24 cellular contexts compared by ENCODE assay signal in the genomic region with DNA sequence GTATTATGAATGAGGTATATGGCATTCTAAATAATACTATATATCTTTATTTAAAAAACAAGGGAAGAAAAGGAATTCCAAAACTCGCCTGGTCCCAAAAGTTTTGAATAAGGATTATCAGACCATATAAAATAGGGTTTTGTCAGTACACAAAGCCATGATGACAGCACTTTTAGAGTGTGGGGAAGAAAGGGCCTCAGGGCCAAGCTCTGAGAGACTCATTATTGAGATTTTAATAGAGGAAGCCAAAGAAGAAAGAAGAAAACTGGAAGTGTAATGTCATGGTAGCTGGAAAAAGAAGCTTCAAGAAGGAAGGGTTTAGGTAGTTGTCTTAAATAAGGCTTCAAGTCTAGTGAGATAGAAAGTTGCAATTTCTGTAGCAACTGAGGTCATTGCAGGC.
"Had no signal": no experiment of that assay in that cellular context is flagged by ENCODE, and none has a peak within 500 bp of the region (broad histone marks: within the 10 kb centered on the region; RNA-seq: fewer than 3 reads in every experiment).

No MANE protein-coding gene starts in this region.

- ATAC-seq: gastrocnemius medialis; left ventricle myocardium superior; lower lobe of right lung; naive thymus-derived CD8-positive, alpha-beta T cell; psoas muscle; stimulated activated naive B cell treated with anti-CD40 and anti-IgM and Interleukin-4, amounts not matched to agents 10 μg/mL and 1 μg/mL and 100 μg/mL, for 72 hours; upper lobe of right lung had no signal

- H3K27ac Mint-ChIP-seq: naive thymus-derived CD8-positive, alpha-beta T cell; stimulated activated naive B cell treated with anti-CD40 and anti-IgM and Interleukin-4, amounts not matched to agents 10 μg/mL and 1 μg/mL and 100 μg/mL, for 72 hours; stimulated activated naive CD8-positive, alpha-beta T cell treated with anti-CD3 and anti-CD28 coated beads, Interleukin-15, Interleukin-2, amounts not matched to agents 100 ng/mL and 50 ng/mL, for 24 hours had no signal

- DNase-seq: dermis blood vessel endothelial cell; effector memory CD4-positive, alpha-beta T cell; gastrocnemius medialis; head of caudate nucleus; islet precursor cell; left ventricle myocardium superior; lower lobe of right lung; naive thymus-derived CD8-positive, alpha-beta T cell; nephron progenitor cell; occipital lobe; ovary; posterior cingulate gyrus; psoas muscle; right lobe of liver; small intestine; stimulated activated CD4-positive, alpha-beta T cell treated with anti-CD3 and anti-CD28 coated beads, Interleukin-15, amount 100 ng/mL, for 24 hours; stimulated activated CD4-positive, alpha-beta T cell treated with anti-CD3 and anti-CD28 coated beads, Interleukin-2, amount 100 ng/mL, for 48 hours; stimulated activated naive B cell treated with anti-CD40 and anti-IgM and Interleukin-4, amounts not matched to agents 10 μg/mL and 1 μg/mL and 100 μg/mL, for 72 hours; upper lobe of right lung; uterus had no signal

- H3K4me3 Mint-ChIP-seq: naive thymus-derived CD8-positive, alpha-beta T cell; nephron progenitor cell; stimulated activated naive B cell treated with anti-CD40 and anti-IgM and Interleukin-4, amounts not matched to agents 10 μg/mL and 1 μg/mL and 100 μg/mL, for 72 hours; stimulated activated naive CD8-positive, alpha-beta T cell treated with anti-CD3 and anti-CD28 coated beads, Interleukin-15, Interleukin-2, amounts not matched to agents 100 ng/mL and 50 ng/mL, for 24 hours had no signal

- H3K4me1 Mint-ChIP-seq: nephron progenitor cell; stimulated activated naive B cell treated with anti-CD40 and anti-IgM and Interleukin-4, amounts not matched to agents 10 μg/mL and 1 μg/mL and 100 μg/mL, for 72 hours had no signal

- H3K4me3 ChIP-seq: coronary artery, gastrocnemius medialis, lower lobe of right lung, ovary, psoas muscle, right lobe of liver, thoracic aorta, tibial nerve, upper lobe of right lung, uterus had no signal

- H3K27ac ChIP-seq: coronary artery, gastrocnemius medialis, lower lobe of right lung, ovary, psoas muscle, right lobe of liver, thoracic aorta, tibial nerve, upper lobe of right lung, uterus had no signal

- H3K27me3 Mint-ChIP-seq: stimulated activated naive B cell treated with anti-CD40 and anti-IgM and Interleukin-4, amounts not matched to agents 10 μg/mL and 1 μg/mL and 100 μg/mL, for 72 hours; stimulated activated naive CD8-positive, alpha-beta T cell treated with anti-CD3 and anti-CD28 coated beads, Interleukin-15, Interleukin-2, amounts not matched to agents 100 ng/mL and 50 ng/mL, for 24 hours had no signal

- H3K36me3 ChIP-seq: ovary, right lobe of liver, thoracic aorta, uterus had no signal

- H3K36me3 Mint-ChIP-seq: naive thymus-derived CD8-positive, alpha-beta T cell; stimulated activated naive B cell treated with anti-CD40 and anti-IgM and Interleukin-4, amounts not matched to agents 10 μg/mL and 1 μg/mL and 100 μg/mL, for 72 hours had no signal

- H3K27me3 ChIP-seq: gastrocnemius medialis, ovary, right lobe of liver, tibial nerve, upper lobe of right lung, uterus had no signal

- H3K9me3 Mint-ChIP-seq: naive thymus-derived CD8-positive, alpha-beta T cell; nephron progenitor cell; stimulated activated naive B cell treated with anti-CD40 and anti-IgM and Interleukin-4, amounts not matched to agents 10 μg/mL and 1 μg/mL and 100 μg/mL, for 72 hours; stimulated activated naive CD8-positive, alpha-beta T cell treated with anti-CD3 and anti-CD28 coated beads, Interleukin-15, Interleukin-2, amounts not matched to agents 100 ng/mL and 50 ng/mL, for 24 hours had no signal

- H3K9me3 ChIP-seq: gastrocnemius medialis, lower lobe of right lung, ovary, psoas muscle, right lobe of liver, thoracic aorta, tibial nerve, upper lobe of right lung, uterus had no signal

- H3K4me1 ChIP-seq: gastrocnemius medialis, lower lobe of right lung, psoas muscle, right lobe of liver, upper lobe of right lung, uterus had no signal
